ENCODE assay signal across 1 cellular context in the genomic region with DNA sequence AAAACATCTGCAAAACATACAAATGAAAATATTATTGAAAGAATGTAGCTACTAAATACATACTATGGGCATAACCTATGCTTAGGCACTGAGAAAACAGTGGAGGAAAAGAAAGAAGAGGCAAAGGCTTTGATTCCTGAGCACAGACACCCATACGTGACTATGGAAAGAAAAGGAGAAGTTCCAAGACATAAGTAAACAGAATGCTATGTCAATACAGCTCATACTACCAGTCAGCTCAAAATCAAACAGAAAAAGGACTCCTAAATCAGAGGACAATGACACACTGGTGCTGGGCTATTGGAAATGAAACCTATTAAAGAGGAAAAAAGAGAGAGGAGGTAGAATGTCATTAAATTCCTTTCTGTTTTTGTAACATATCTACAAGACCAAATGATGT.
TF ChIP-seq lines count a peak whose summit lies in the region.

No MANE protein-coding gene starts in this region.

TF ChIP-seq in K562, 482 proteins besides CTCF, POLR2A, EP300 and RAD21 (continued from another document):
- TF ChIP-seq, protein P1, sequence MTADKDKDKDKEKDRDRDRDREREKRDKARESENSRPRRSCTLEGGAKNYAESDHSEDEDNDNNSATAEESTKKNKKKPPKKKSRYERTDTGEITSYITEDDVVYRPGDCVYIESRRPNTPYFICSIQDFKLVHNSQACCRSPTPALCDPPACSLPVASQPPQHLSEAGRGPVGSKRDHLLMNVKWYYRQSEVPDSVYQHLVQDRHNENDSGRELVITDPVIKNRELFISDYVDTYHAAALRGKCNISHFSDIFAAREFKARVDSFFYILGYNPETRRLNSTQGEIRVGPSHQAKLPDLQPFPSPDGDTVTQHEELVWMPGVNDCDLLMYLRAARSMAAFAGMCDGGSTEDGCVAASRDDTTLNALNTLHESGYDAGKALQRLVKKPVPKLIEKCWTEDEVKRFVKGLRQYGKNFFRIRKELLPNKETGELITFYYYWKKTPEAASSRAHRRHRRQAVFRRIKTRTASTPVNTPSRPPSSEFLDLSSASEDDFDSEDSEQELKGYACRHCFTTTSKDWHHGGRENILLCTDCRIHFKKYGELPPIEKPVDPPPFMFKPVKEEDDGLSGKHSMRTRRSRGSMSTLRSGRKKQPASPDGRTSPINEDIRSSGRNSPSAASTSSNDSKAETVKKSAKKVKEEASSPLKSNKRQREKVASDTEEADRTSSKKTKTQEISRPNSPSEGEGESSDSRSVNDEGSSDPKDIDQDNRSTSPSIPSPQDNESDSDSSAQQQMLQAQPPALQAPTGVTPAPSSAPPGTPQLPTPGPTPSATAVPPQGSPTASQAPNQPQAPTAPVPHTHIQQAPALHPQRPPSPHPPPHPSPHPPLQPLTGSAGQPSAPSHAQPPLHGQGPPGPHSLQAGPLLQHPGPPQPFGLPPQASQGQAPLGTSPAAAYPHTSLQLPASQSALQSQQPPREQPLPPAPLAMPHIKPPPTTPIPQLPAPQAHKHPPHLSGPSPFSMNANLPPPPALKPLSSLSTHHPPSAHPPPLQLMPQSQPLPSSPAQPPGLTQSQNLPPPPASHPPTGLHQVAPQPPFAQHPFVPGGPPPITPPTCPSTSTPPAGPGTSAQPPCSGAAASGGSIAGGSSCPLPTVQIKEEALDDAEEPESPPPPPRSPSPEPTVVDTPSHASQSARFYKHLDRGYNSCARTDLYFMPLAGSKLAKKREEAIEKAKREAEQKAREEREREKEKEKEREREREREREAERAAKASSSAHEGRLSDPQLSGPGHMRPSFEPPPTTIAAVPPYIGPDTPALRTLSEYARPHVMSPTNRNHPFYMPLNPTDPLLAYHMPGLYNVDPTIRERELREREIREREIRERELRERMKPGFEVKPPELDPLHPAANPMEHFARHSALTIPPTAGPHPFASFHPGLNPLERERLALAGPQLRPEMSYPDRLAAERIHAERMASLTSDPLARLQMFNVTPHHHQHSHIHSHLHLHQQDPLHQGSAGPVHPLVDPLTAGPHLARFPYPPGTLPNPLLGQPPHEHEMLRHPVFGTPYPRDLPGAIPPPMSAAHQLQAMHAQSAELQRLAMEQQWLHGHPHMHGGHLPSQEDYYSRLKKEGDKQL (CRISPR knock-in tag; IDR thresholded peaks at IDR 0.05; ENCODE audit: borderline replicate concordance), result no peak
- TF ChIP-seq, protein P2, sequence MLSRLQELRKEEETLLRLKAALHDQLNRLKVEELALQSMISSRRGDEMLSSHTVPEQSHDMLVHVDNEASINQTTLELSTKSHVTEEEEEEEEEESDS (CRISPR knock-in tag; IDR thresholded peaks at IDR 0.05), result no peak
- no peak for TF ChIP-seq ARID1B (IDR thresholded peaks at IDR 0.05)
- TF ChIP-seq, protein P3, sequence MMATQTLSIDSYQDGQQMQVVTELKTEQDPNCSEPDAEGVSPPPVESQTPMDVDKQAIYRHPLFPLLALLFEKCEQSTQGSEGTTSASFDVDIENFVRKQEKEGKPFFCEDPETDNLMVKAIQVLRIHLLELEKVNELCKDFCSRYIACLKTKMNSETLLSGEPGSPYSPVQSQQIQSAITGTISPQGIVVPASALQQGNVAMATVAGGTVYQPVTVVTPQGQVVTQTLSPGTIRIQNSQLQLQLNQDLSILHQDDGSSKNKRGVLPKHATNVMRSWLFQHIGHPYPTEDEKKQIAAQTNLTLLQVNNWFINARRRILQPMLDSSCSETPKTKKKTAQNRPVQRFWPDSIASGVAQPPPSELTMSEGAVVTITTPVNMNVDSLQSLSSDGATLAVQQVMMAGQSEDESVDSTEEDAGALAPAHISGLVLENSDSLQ (IDR thresholded peaks at IDR 0.05), result peak; percentile 66; the same call in 1 of the 2 replicates
